Comparison of ENCODE assay signal across 22 cellular contexts in the genomic region with DNA sequence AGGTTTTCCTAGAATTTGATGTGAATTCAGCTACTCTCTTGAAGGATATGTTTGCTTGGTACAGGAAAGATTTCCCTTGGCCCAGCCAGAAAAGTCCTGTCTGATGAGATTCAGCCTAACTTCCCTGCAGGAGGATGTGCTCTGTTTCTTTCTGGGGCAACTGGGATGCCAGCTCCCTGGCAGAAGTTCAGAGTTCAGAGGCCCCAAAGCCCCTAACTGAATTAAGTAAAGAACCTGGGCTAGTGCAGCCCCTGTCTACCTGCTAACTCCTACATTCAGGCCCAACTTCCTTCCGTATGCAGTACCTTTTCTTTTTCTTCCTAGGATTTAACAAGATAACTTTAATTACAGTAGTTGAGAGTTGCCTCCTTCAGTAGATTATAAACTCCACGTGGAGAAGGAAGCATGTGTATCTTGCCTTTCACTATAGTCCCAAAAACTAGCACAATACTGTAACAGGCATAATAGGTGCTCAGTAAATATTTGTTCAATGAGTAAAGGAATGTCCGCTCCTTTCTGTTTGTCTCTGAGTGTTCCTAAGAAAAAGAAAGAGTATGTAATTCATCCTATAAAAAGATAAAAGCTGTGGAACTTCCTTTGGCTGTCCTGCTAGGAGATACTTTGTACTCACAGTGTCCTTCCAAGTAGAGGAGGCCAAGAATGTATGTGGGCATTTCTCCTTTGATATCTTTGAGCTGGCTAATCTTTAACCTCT.
A peak's percentile ranks its signal among the peaks of the same experiment; 100 is the strongest.
DNase-seq lines count a peak whose midpoint lies in the region; ATAC-seq and TF ChIP-seq lines count a peak whose summit lies in the region.
"Had no signal": no experiment of that assay in that cellular context is flagged by ENCODE, and none has a peak within 500 bp of the region (broad histone marks: within the 10 kb centered on the region; RNA-seq: fewer than 3 reads in every experiment).

No MANE protein-coding gene starts in this region.

- CTCF ChIA-PET in Calu3 (lab: Charles Lee) = interaction anchor here (0.6 to 4.9 kb wide), 3 partner anchors 14 to 204 kb away, joined by 3 to 34 read pairs (median 4); no protein-coding TSS in a partner anchor

- no peak overlapping the region for H3K4me3 Mint-ChIP-seq in Calu3 (ENCODE audit: low read depth, unreplicated experiment)
- H3K4me3 Mint-ChIP-seq: CD4-positive, alpha-beta T cell had no signal

- H3K36me3 Mint-ChIP-seq in Calu3 (ENCODE audit: insufficient read depth, unreplicated experiment) = no peaks in the 10 kb centered on the region

- H3K27ac ChIP-seq in 22Rv1 (peak overlapping the region; percentile 71), VCaP (peak overlapping the region; percentile 51), WERI-Rb-1 (no peak overlapping the region)
- H3K27ac ChIP-seq: BLaER1, GM23248, SK-N-MC had no signal

- H3K4me1 Mint-ChIP-seq in Calu3 (ENCODE audit: low read depth, unreplicated experiment) = peaks cover 41% of the 10 kb centered on the region

- peak; percentile 45 for DNase-seq in HT-29 (ENCODE audit: low spot score)
- no peak for DNase-seq in mucosa of descending colon
- no peak for DNase-seq in WERI-Rb-1
- no peak for DNase-seq in Calu3
- no peak for DNase-seq in NCI-H526 treated with DMSO at 0.1 percent for 48 hours (lab: John Stamatoyannopoulos, UW)
- DNase-seq: CD4-positive, alpha-beta T cell; DMS79 treated with DMSO at 0.1 percent for 48 hours; GF-D8; GM23248; H7; NCI-H1092 treated with DMSO at 0.1 percent for 48 hours; NCI-H1436; NCI-H187 treated with DMSO at 0.1 percent for 48 hours; NCI-H2171 treated with DMSO at 0.1 percent for 48 hours; NCI-H524; NCI-H774; Right ventricle myocardium superior had no signal

- H3K9me3 ChIP-seq in mucosa of descending colon (no peaks in the 10 kb centered on the region), WERI-Rb-1 (ENCODE audit: severe bottlenecking) (no peaks in the 10 kb centered on the region)
- H3K9me3 ChIP-seq: BLaER1 had no signal

- H3K27me3 ChIP-seq in WERI-Rb-1 (ENCODE audit: insufficient read depth, low read depth, severe bottlenecking) = peaks cover 24% of the 10 kb centered on the region
- H3K27me3 ChIP-seq: BLaER1 had no signal

- no peaks in the 10 kb centered on the region for H3K9me3 Mint-ChIP-seq in Calu3 (ENCODE audit: low read depth, unreplicated experiment)
- H3K9me3 Mint-ChIP-seq: CD4-positive, alpha-beta T cell had no signal

- no TSS peak for BruUV-seq in Calu3 (replicated peaks; lab: Mats Ljungman, UMichigan)

- ATAC-seq in mucosa of descending colon (peak; percentile 85), GM21825 (IDR thresholded peaks at IDR 0.05; ENCODE audit: unreplicated experiment) (no peak)

- H3K4me3 ChIP-seq in mucosa of descending colon (no peak overlapping the region), WERI-Rb-1 (ENCODE audit: low read depth, low read length) (no peak overlapping the region)
- H3K4me3 ChIP-seq: BLaER1, GM23248, SK-N-MC had no signal

- no peaks in the 10 kb centered on the region for H3K4me1 ChIP-seq in mucosa of descending colon (ENCODE audit: low read depth)
- H3K4me1 ChIP-seq: BLaER1 had no signal

- H3K27ac Mint-ChIP-seq in Calu3 (ENCODE audit: unreplicated experiment) = no peak overlapping the region
- H3K27ac Mint-ChIP-seq: CD4-positive, alpha-beta T cell had no signal

- peaks cover 7% of the 10 kb centered on the region for H3K27me3 Mint-ChIP-seq in Calu3 (ENCODE audit: unreplicated experiment)

- intact Hi-C loops in mucosa of descending colon (cut with DNase I, micrococcal nuclease) (no loop called here), Calu3 (cut with micrococcal nuclease; ENCODE audit: unreplicated experiment) (loop anchor here (2.0 kb wide), 2 partner anchors 209 to 271 kb away; no protein-coding TSS in a partner anchor)

- no peaks in the 10 kb centered on the region for H3K36me3 ChIP-seq in mucosa of descending colon (ENCODE audit: low read depth)
- H3K36me3 ChIP-seq in WERI-Rb-1 = no peaks in the 10 kb centered on the region
- H3K36me3 ChIP-seq: BLaER1 had no signal

- no peak for TF ChIP-seq CTCF in 22Rv1 (IDR thresholded peaks at IDR 0.05)
- no peak for TF ChIP-seq CTCF in VCaP (conservative IDR thresholded peaks at IDR 0.05)
- TF ChIP-seq CTCF in mucosa of descending colon (IDR thresholded peaks at IDR 0.05) = no peak
- TF ChIP-seq CTCF in WERI-Rb-1 (IDR thresholded peaks at IDR 0.05; ENCODE audit: low read depth, low read length) = no peak
- no peak for TF ChIP-seq CTCF in Calu3 (IDR thresholded peaks at IDR 0.05; ENCODE audit: unreplicated experiment)
